In the genomic region with DNA sequence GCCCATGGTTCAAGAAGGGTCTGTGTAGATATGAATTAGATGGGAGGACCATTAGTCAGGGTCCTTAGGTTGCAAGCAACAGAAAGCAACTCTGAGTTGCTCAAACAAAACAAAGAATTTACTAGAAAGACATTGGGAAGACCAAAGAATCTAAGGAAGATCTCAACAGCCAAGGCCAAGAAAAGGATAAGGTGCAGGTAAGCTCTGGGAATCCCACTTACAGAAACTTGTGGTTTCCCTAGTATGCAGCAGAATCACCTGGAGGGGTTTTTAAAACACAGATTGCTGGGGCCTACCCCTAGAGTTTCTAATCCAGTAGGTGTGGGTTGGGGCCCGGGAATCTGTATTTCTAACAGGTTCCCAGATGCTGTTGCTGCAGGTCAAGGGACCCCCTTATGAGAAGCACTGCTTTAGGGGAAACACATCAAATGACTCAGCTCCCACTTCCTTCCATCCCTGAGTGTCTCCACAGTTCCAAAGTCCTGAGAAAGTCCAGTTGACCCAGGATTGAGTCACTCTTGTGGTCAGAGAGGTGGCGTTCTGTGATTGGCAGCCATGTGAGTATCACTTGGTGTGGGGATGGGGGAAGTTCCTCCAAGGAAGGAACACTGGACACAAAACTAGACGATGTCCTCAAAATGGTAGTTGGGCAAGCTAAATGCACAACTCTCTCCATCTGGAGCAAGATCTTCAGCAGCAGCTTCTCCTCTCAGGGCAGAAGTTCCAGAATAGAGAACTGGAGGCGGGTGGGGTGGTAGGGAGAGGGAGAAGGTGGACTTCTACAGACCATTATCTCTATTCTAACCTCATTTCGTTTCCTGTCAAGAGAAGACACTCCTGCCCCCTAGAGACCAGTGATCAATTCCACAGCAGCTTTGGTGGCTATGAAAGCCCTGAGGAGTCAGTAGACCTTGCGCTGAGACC, we compare ENCODE assay signal across 8 cellular contexts.
DNase-seq lines count a peak whose midpoint lies in the region; ATAC-seq lines count a peak whose summit lies in the region.

No MANE protein-coding gene starts in this region.

- ATAC-seq in HG02973 (IDR thresholded peaks at IDR 0.05; ENCODE audit: unreplicated experiment) = no peak
- no peak for ATAC-seq in HG03442 (IDR thresholded peaks at IDR 0.05; ENCODE audit: unreplicated experiment)

- DNase-seq in Ammon's horn (ENCODE audit: low spot score) = peak; percentile 51
- peak; percentile 80 for DNase-seq in HK-2 (ENCODE audit: unreplicated experiment)
- peak; percentile 45 for DNase-seq in UCSD-AML1 (lab: John Stamatoyannopoulos, UW; ENCODE audit: unreplicated experiment)
- DNase-seq in kidney glomerular epithelial cell (lab: John Stamatoyannopoulos, UW) = peak; percentile 47
- DNase-seq in NCI-H1105 treated with DMSO at 0.1 percent for 48 hours (lab: John Stamatoyannopoulos, UW) = no peak
- DNase-seq in NCI-H2107 (lab: John Stamatoyannopoulos, UW) = no peak

Comparison
In these comparisons a context has a peak if more than half of its experiments do, and no peak if none do; other contexts are left out.
1. DNase-seq: peak in Ammon's horn (single experiment), HK-2 (single experiment), UCSD-AML1 (single experiment) and kidney glomerular epithelial cell (single experiment); none in NCI-H1105 treated with DMSO at 0.1 percent for 48 hours (single experiment) and NCI-H2107 (single experiment).